8 cellular contexts compared by ENCODE assay signal in genomic region chr18:36829362-36830140, GRCh38. TPM values are rescaled to one million over a fixed set of nuclear protein-coding genes. Genes with fewer than 3 reads are reported as not detected.
DNase-seq lines count a peak whose midpoint lies in the region; ATAC-seq, FAIRE-seq and TF ChIP-seq lines count a peak whose summit lies in the region.

No MANE protein-coding gene starts in this region.

- intact Hi-C loops in lower leg skin (cut with DNase I; ENCODE audit: low total_unique reads), result no loop called here
- intact Hi-C loops in thyroid gland (cut with DNase I), result no loop called here

- ATAC-seq in GM18520 (IDR thresholded peaks at IDR 0.05; ENCODE audit: unreplicated experiment) (no peak), GM18873 (IDR thresholded peaks at IDR 0.05; ENCODE audit: low FRiP score, unreplicated experiment) (no peak)

- peak overlapping the region; percentile 83 for H3K4me3 ChIP-seq in bronchial epithelial cell (ENCODE audit: low read depth, low read length)
- peak overlapping the region; percentile 76 for H3K4me3 ChIP-seq in lower leg skin (ENCODE audit: low read depth, poor library complexity, severe bottlenecking)
- H3K4me3 ChIP-seq in thyroid gland (replicated peaks in 1 of 3), result peak overlapping the region; percentile 84 to 87 (median 86)

- whole genome bisulfite sequencing in lower leg skin, 2 donors, result 7 to 9% methylated on average over 17 of the region's 17 CpGs
- 13 to 18% methylated on average over 12 to 15 of the region's 17 CpGs for WGBS in thyroid gland, 2 donors

- no peak for TF ChIP-seq CTCF in bronchial epithelial cell (IDR thresholded peaks at IDR 0.05; ENCODE audit: insufficient read depth, low read length, severe bottlenecking)
- TF ChIP-seq CTCF in lower leg skin (IDR thresholded peaks at IDR 0.05), result no peak
- TF ChIP-seq CTCF in thyroid gland (IDR thresholded peaks at IDR 0.05), result no peak

- H3K4me1 ChIP-seq in thyroid gland, result peaks cover 0 to 11% of the 10 kb centered on the region in 2 donors

- H3K27ac ChIP-seq in thyroid gland, result peak overlapping the region; percentile 67 to 91 (median 73)

- no peaks in the 10 kb centered on the region for H3K9me3 ChIP-seq in thyroid gland

- FAIRE-seq in bronchial epithelial cell (lab: Jason Lieb, UNC), result peak; percentile 52

- DNase-seq in NCI-H1694 treated with DMSO at 0.1 percent for 48 hours (lab: John Stamatoyannopoulos, UW) (peak; percentile 10), NCI-H1694 (lab: John Stamatoyannopoulos, UW) (no peak), NCI-H774 (lab: John Stamatoyannopoulos, UW) (peak; percentile 63), bronchial epithelial cell (ENCODE audit: low read depth) (peak; percentile 33), lower leg skin (ENCODE audit: low spot score in 2 of 2) (peak; percentile 18 to 86), thyroid gland (peak; percentile 12 to 19)

- no peak for TF ChIP-seq POLR2A in lower leg skin (IDR thresholded peaks at IDR 0.05)
- no peak for TF ChIP-seq POLR2A in thyroid gland (IDR thresholded peaks at IDR 0.05)

- no peaks in the 10 kb centered on the region for H3K36me3 ChIP-seq in bronchial epithelial cell (ENCODE audit: control insufficient read depth, insufficient read depth, low read length)
- H3K36me3 ChIP-seq in thyroid gland, result no peaks in the 10 kb centered on the region

- H3K27me3 ChIP-seq in bronchial epithelial cell (ENCODE audit: control insufficient read depth, insufficient read depth, low read length), result no peaks in the 10 kb centered on the region
- no peaks in the 10 kb centered on the region for H3K27me3 ChIP-seq in thyroid gland

RNA-seq across cellular contexts. Expression of gene KIAA1328, which starts 0.6 kb away (rescaled TPM):
- total RNA-seq in bronchial epithelial cell (5.4 and 5.8 TPM in 2 replicates), lower leg skin (10 to 100 TPM; 16.1 to 32.0 (median 20.1) TPM), thyroid gland (10 to 100 TPM; 21.2 to 26.6 (median 24.8) TPM)

RNA-seq across cellular contexts. Expression of gene TPGS2, which starts 0.7 kb away (rescaled TPM):
- 67.1 and 77.1 TPM in 2 replicates for total RNA-seq in bronchial epithelial cell
- 10 to 100 TPM; 59.5 to 84.2 (median 75.9) TPM for total RNA-seq in lower leg skin
- 100 to 1,000 TPM in 3 of 4 donors, 10 to 100 TPM in 1; 95.1 to 180 (median 142) TPM for total RNA-seq in thyroid gland
